16 cellular contexts compared by ENCODE assay signal in the genomic region with DNA sequence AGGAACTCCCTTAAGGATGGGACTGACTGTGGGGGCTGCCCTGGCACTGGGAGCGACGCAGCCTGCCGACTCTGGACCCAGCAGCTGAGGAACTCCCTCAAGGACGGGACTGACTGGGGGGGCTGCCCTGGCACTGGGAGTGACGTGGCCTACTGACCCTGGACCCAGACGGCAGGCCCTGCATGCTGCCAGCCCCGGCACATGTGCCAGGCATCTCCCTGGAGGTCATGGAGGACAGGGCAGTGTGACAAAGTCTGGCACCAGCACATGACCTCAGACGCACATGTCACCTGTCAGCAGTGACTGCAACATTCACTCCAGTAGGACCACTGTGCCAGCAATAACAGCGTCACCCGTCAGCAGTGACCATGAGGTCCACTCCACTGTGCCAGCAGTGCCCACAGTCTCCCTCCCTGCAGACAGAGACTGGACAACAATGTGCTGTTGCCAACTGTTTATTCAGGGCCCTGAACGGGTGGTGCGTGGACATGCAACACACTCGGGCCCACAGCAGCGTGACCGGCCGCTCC. TPM values are rescaled to one million over a fixed set of nuclear protein-coding genes. Genes with fewer than 3 reads are reported as not detected.
DNase-seq lines count a peak whose midpoint lies in the region; ATAC-seq and TF ChIP-seq lines count a peak whose summit lies in the region.
"Had no signal": no experiment of that assay in that cellular context is flagged by ENCODE, and none has a peak within 500 bp of the region (broad histone marks: within the 10 kb centered on the region; RNA-seq: fewer than 3 reads in every experiment).

No MANE protein-coding gene starts in this region.

- H3K36me3 ChIP-seq in Peyer's patch (peaks cover 0 to 37% (median 0%) of the 10 kb centered on the region in 3 donors), prostate gland (peaks cover 21 to 26% of the 10 kb centered on the region in 2 donors)

- WGBS in prostate gland = 71% methylated on average over 16 of the region's 16 CpGs

- DNase-seq in anterior cingulate cortex (lab: John Stamatoyannopoulos, UW) (peak in 43 of 58 donors; percentile 25 to 93 (median 66)), Right ventricle myocardium inferior (ENCODE audit: missing footprints) (peak; percentile 84), medulla oblongata (ENCODE audit: extremely low spot score) (peak; percentile 84), T-helper 1 cell (no peak), Peyer's patch (no peak), retina (no peak), prostate gland (ENCODE audit: low spot score) (no peak)
- DNase-seq: activated gamma-delta T cell; effector CD4-positive, alpha-beta T cell; NCI-H1436 treated with DMSO at 0.1 percent for 48 hours; T-helper 17 cell had no signal

- ATAC-seq in Right ventricle myocardium inferior = peak; percentile 71
- ATAC-seq: left colon, T-helper 17 cell had no signal

- H3K27ac ChIP-seq in temporal lobe (ENCODE audit: low read depth, low read length) = peak overlapping the region; percentile 90
- H3K27ac ChIP-seq in Peyer's patch = no peak overlapping the region
- H3K27ac ChIP-seq in prostate gland = no peak overlapping the region

- TF ChIP-seq CTCF in Peyer's patch (IDR thresholded peaks at IDR 0.05) = no peak
- no peak for TF ChIP-seq CTCF in prostate gland (IDR thresholded peaks at IDR 0.05)

- H3K4me3 ChIP-seq in Peyer's patch (no peak overlapping the region), prostate gland (no peak overlapping the region)

- intact Hi-C loops in Right ventricle myocardium inferior (cut with DNase I) = loop anchor here (5.0 kb wide), 4 partner anchors 38 to 133 kb away; partner anchors contain the start of genes EDF1, RABL6 and TRAF2
- intact Hi-C loops in prostate gland (cut with DNase I) = no loop called here

- H3K4me1 ChIP-seq in Peyer's patch = peaks cover 0 to 18% (median 8%) of the 10 kb centered on the region in 4 donors
- no peaks in the 10 kb centered on the region for H3K4me1 ChIP-seq in prostate gland (replicated peaks)

- TF ChIP-seq POLR2A in Peyer's patch (IDR thresholded peaks at IDR 0.05) = no peak
- no peak for TF ChIP-seq POLR2A in prostate gland (IDR thresholded peaks at IDR 0.05)

- H3K9me3 ChIP-seq in Peyer's patch = no peaks in the 10 kb centered on the region
- H3K9me3 ChIP-seq in prostate gland = no peaks in the 10 kb centered on the region

- H3K27me3 ChIP-seq in Peyer's patch = no peaks in the 10 kb centered on the region
- no peaks in the 10 kb centered on the region for H3K27me3 ChIP-seq in prostate gland (replicated peaks; ENCODE audit: insufficient read depth)

RNA-seq across cellular contexts. Expression of gene FBXW5, which starts 4.5 kb away (rescaled TPM):
- total RNA-seq in Right ventricle myocardium inferior = 143 TPM
- 41.8 TPM for total RNA-seq in temporal lobe
- 100 to 1,000 TPM; 247 to 470 (median 336) TPM for total RNA-seq in Peyer's patch
- 100 to 1,000 TPM; 199 to 304 TPM for total RNA-seq in prostate gland

RNA-seq across cellular contexts. Expression of gene C8G, which starts 5.0 kb away (rescaled TPM):
- total RNA-seq in Right ventricle myocardium inferior (1.3 TPM), temporal lobe (not detected), Peyer's patch (100 to 1,000 TPM in 1 of 4 donors, 10 to 100 TPM in 2, not detected in 1; 24.9 to 148 (median 66.2) TPM), prostate gland (not detected)
- total RNA-seq: LHCN-M2, NCI-H460 had no signal

RNA-seq across cellular contexts. Expression of gene LCN12, which starts 12.0 kb away (rescaled TPM):
- total RNA-seq in Right ventricle myocardium inferior (2.9 TPM), temporal lobe (0.74 TPM), Peyer's patch (1 to 10 TPM in 3 of 4 donors, not detected in 1; 1.8 to 8.7 (median 7.9) TPM), prostate gland (10 to 100 TPM in 1 of 2 donors, 1 to 10 TPM in 1; 4.1 to 13.7 TPM)
- total RNA-seq: LHCN-M2, subcutaneous adipose tissue had no signal

RNA-seq across cellular contexts. Expression of gene PTGDS, which starts 37.2 kb away (rescaled TPM):
- total RNA-seq in Right ventricle myocardium inferior (6,282 TPM), temporal lobe (103 TPM), Peyer's patch (10 to 100 TPM in 2 of 4 donors, 1 to 10 TPM in 2; 1.2 to 21.5 (median 7.8) TPM), prostate gland (1,000 to 10,000 TPM in 1 of 2 donors, 10 to 100 TPM in 1; 59.4 to 5,242 TPM)
- total RNA-seq: NCI-H460 had no signal

RNA-seq across cellular contexts. Expression of gene LCNL1, which starts 42.7 kb away (rescaled TPM):
- total RNA-seq in Right ventricle myocardium inferior = 8.6 TPM
- total RNA-seq in temporal lobe = 0.74 TPM
- under 1 TPM in 2 of 4 donors, not detected in 2; 0.28 to 0.83 TPM for total RNA-seq in Peyer's patch
- 10 to 100 TPM in 1 of 2 donors, under 1 TPM in 1; 0.41 to 22.5 TPM for total RNA-seq in prostate gland
- total RNA-seq: NCI-H460, subcutaneous adipose tissue had no signal

Comparison
In these comparisons a context has a peak if more than half of its experiments do, and no peak if none do; other contexts are left out.
1. DNase-seq: peak in anterior cingulate cortex (43 of 58), Right ventricle myocardium inferior (single experiment) and medulla oblongata (single experiment); none in T-helper 1 cell (0 of 5), Peyer's patch (0 of 3), retina (single experiment) and prostate gland (single experiment).